11 cellular contexts compared by ENCODE assay signal in genomic region chr2:218125626-218126080, GRCh38. TPM values are rescaled to one million over a fixed set of nuclear protein-coding genes. Genes with fewer than 3 reads are reported as not detected.
DNase-seq lines count a peak whose midpoint lies in the region; TF ChIP-seq lines count a peak whose summit lies in the region.
"Had no signal": no experiment of that assay in that cellular context is flagged by ENCODE, and none has a peak within 500 bp of the region (broad histone marks: within the 10 kb centered on the region; RNA-seq: fewer than 3 reads in every experiment).

CXCR2 (plus strand) TSS chr2:218126028; CDS start chr2:218134802, 8,774 bp downstream.

- intact Hi-C loops in activated T-helper 2 cell treated with anti-CD3 and anti-CD28 coated beads, Interferon-gamma antibody, Interleukin-2, Interleukin-4, amounts not matched to agents 10 μg/mL and 5 μg/mL and 100 μg/mL, durations not matched to agents 14 hours and 24 hours and 36 hours (cut with micrococcal nuclease), result no loop called here

- H3K4me3 Mint-ChIP-seq in activated T-helper 2 cell treated with anti-CD3 and anti-CD28 coated beads, Interferon-gamma antibody, Interleukin-2, Interleukin-4, amounts not matched to agents 10 μg/mL and 5 μg/mL and 100 μg/mL, durations not matched to agents 14 hours and 24 hours and 36 hours (ENCODE audit: low read depth), result peak within 1 kb of the TSS; percentile 43
- H3K4me3 Mint-ChIP-seq in mesothelial cell of epicardium, result no peak within 1 kb of the TSS

- H3K4me3 ChIP-seq in GM12864 (ENCODE audit: low read depth, low read length), result no peak within 1 kb of the TSS
- H3K4me3 ChIP-seq in effector memory CD4-positive, alpha-beta T cell (ENCODE audit: insufficient read depth, low read depth, low read length, poor library complexity, severe bottlenecking), result no peak within 1 kb of the TSS

- no peak within 1 kb of the TSS for H3K27ac ChIP-seq in effector memory CD4-positive, alpha-beta T cell (ENCODE audit: insufficient read depth, low read length, poor library complexity, severe bottlenecking)

- H3K27ac Mint-ChIP-seq in activated T-helper 2 cell treated with anti-CD3 and anti-CD28 coated beads, Interferon-gamma antibody, Interleukin-2, Interleukin-4, amounts not matched to agents 10 μg/mL and 5 μg/mL and 100 μg/mL, durations not matched to agents 14 hours and 24 hours and 36 hours, result peak within 1 kb of the TSS; percentile 10
- H3K27ac Mint-ChIP-seq in mesothelial cell of epicardium, result peak within 1 kb of the TSS; percentile 19

- no peaks in the 10 kb centered on the region for H3K36me3 ChIP-seq in effector memory CD4-positive, alpha-beta T cell (ENCODE audit: control insufficient read depth, insufficient read depth, low read length)

- H3K27me3 ChIP-seq in effector memory CD4-positive, alpha-beta T cell (replicated peaks; ENCODE audit: control insufficient read depth, insufficient read depth, low read length, poor library complexity, severe bottlenecking), result no peaks in the 10 kb centered on the region

- H3K4me1 Mint-ChIP-seq in activated T-helper 2 cell treated with anti-CD3 and anti-CD28 coated beads, Interferon-gamma antibody, Interleukin-2, Interleukin-4, amounts not matched to agents 10 μg/mL and 5 μg/mL and 100 μg/mL, durations not matched to agents 14 hours and 24 hours and 36 hours (ENCODE audit: low read depth), result peaks cover 8% of the 10 kb centered on the region
- H3K4me1 Mint-ChIP-seq in mesothelial cell of epicardium, result peaks cover 10% of the 10 kb centered on the region

- peaks cover 7% of the 10 kb centered on the region for H3K9me3 Mint-ChIP-seq in activated T-helper 2 cell treated with anti-CD3 and anti-CD28 coated beads, Interferon-gamma antibody, Interleukin-2, Interleukin-4, amounts not matched to agents 10 μg/mL and 5 μg/mL and 100 μg/mL, durations not matched to agents 14 hours and 24 hours and 36 hours
- H3K9me3 Mint-ChIP-seq in mesothelial cell of epicardium, result peaks cover 12% of the 10 kb centered on the region

- DNase-seq in GM12864 (ENCODE audit: low read depth), result no peak
- DNase-seq in HPDE6-E6E7 (ENCODE audit: extremely low spot score), result peak; percentile 21
- DNase-seq in activated T-helper 2 cell treated with anti-CD3 and anti-CD28 coated beads, Interferon-gamma antibody, Interleukin-2, Interleukin-4, amounts not matched to agents 10 μg/mL and 5 μg/mL and 100 μg/mL, durations not matched to agents 14 hours and 24 hours and 36 hours (ENCODE audit: low spot score), result no peak
- DNase-seq in mesothelial cell of epicardium (ENCODE audit: low spot score in 2 of 2, unreplicated experiment in 2 of 2), result no peak
- DNase-seq in NCI-H226, result no peak
- no peak for DNase-seq in NCI-H748 treated with DMSO at 0.1 percent for 48 hours (lab: John Stamatoyannopoulos, UW)
- no peak for DNase-seq in COLO829 (ENCODE audit: low spot score)
- no peak for DNase-seq in effector memory CD4-positive, alpha-beta T cell
- DNase-seq: activated gamma-delta T cell, islet precursor cell, NCI-H1105 had no signal

- TF ChIP-seq CTCF in GM12864 (IDR thresholded peaks at IDR 0.05; ENCODE audit: low read depth, low read length, missing control alignments), result peak; percentile 15
- no peak for TF ChIP-seq CTCF in mesothelial cell of epicardium (IDR thresholded peaks at IDR 0.05; ENCODE audit: unreplicated experiment)

- H3K36me3 Mint-ChIP-seq in activated T-helper 2 cell treated with anti-CD3 and anti-CD28 coated beads, Interferon-gamma antibody, Interleukin-2, Interleukin-4, amounts not matched to agents 10 μg/mL and 5 μg/mL and 100 μg/mL, durations not matched to agents 14 hours and 24 hours and 36 hours (ENCODE audit: low read depth), result no peaks in the 10 kb centered on the region
- peaks cover 3% of the 10 kb centered on the region for H3K36me3 Mint-ChIP-seq in mesothelial cell of epicardium

- H3K27me3 Mint-ChIP-seq in activated T-helper 2 cell treated with anti-CD3 and anti-CD28 coated beads, Interferon-gamma antibody, Interleukin-2, Interleukin-4, amounts not matched to agents 10 μg/mL and 5 μg/mL and 100 μg/mL, durations not matched to agents 14 hours and 24 hours and 36 hours (ENCODE audit: low read depth), result peaks cover 22% of the 10 kb centered on the region
- no peaks in the 10 kb centered on the region for H3K27me3 Mint-ChIP-seq in mesothelial cell of epicardium (ENCODE audit: low read depth)

- no peaks in the 10 kb centered on the region for H3K4me1 ChIP-seq in effector memory CD4-positive, alpha-beta T cell (ENCODE audit: control insufficient read depth, insufficient read depth, low read length, poor library complexity, severe bottlenecking)

- no peaks in the 10 kb centered on the region for H3K9me3 ChIP-seq in effector memory CD4-positive, alpha-beta T cell (ENCODE audit: control insufficient read depth, low read length)

RNA-seq across cellular contexts. Expression of gene CXCR2, which starts in this region (rescaled TPM):
- 0.09 TPM in 1 of 2 replicates, not detected in the other for total RNA-seq in activated T-helper 2 cell treated with anti-CD3 and anti-CD28 coated beads, Interferon-gamma antibody, Interleukin-2, Interleukin-4, amounts not matched to agents 10 μg/mL and 5 μg/mL and 100 μg/mL, durations not matched to agents 14 hours and 24 hours and 36 hours
- total RNA-seq in mesothelial cell of epicardium, result 0.31 to 0.83 TPM (median 0.32 TPM) in 3 replicates
